In the genomic region with DNA sequence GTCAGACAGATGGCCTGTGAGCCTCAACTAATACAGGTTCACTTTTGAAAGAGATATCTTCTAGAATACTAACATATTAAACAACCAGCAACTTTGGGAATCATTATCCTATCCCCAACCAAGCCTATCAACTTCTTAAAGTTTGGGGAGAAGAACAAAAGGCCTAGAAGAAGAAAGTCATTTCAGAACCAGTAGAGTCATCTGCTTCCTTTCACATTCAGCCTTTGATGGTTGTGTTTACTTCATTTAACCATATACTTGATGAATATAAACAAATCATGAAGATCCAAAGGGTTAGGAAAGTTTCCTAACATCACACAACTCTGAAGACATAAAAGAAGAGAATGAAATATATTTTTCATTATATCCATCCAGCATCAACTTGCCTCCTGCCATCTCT, we compare ENCODE assay signal across 26 cellular contexts.
"Had no signal": no experiment of that assay in that cellular context is flagged by ENCODE, and none has a peak within 500 bp of the region (broad histone marks: within the 10 kb centered on the region; RNA-seq: fewer than 3 reads in every experiment).

No MANE protein-coding gene starts in this region.

- H3K27ac ChIP-seq: left ventricle myocardium inferior, parathyroid adenoma, right atrium auricular region, right lobe of liver, stomach, testis, thyroid gland, transverse colon, upper lobe of left lung, vagina had no signal

- DNase-seq: islet precursor cell; left ventricle myocardium inferior; midbrain; mucosa of descending colon; naive thymus-derived CD4-positive, alpha-beta T cell; nucleus accumbens; right lobe of liver; stimulated activated CD4-positive, alpha-beta T cell treated with anti-CD3 and anti-CD28 coated beads, Interleukin-1b, Interleukin-23, amount 100 ng/mL, for 48 hours; stimulated activated CD4-positive, alpha-beta T cell treated with anti-CD3 and anti-CD28 coated beads, Interleukin-2, amount 100 ng/mL, for 48 hours; stimulated activated CD4-positive, alpha-beta T cell treated with anti-CD3 and anti-CD28 coated beads, Interleukin-4, amount 100 ng/mL, for 4 hours; stimulated activated CD8-positive, alpha-beta memory T cell treated with anti-CD3 and anti-CD28 coated beads, Interleukin-4, amount 100 ng/mL, for 48 hours; stimulated activated naive B cell treated with anti-CD40 and anti-IgM and Interleukin-4, amounts not matched to agents 10 μg/mL and 1 μg/mL and 100 μg/mL, for 72 hours; stimulated activated naive CD8-positive, alpha-beta T cell treated with anti-CD3 and anti-CD28 coated beads, Interleukin-15, Interleukin-2, amounts not matched to agents 100 U/mL and 50 U/mL, for 24 hours; stomach; testis; thyroid gland; transverse colon; upper lobe of left lung had no signal

- H3K9me3 Mint-ChIP-seq: natural killer cell treated with Interleukin-12 subunit alpha and Interleukin-12 subunit beta and Interleukin-15 and Interleukin-18, amount 100 ng/mL, for 72 hours; neural crest cell; stimulated activated naive B cell treated with anti-CD40 and anti-IgM and Interleukin-4, amounts not matched to agents 10 μg/mL and 1 μg/mL and 100 μg/mL, for 72 hours had no signal

- H3K27me3 ChIP-seq: right atrium auricular region, right lobe of liver, stomach, testis, thyroid gland, transverse colon, upper lobe of left lung, vagina had no signal

- ATAC-seq: mucosa of descending colon; naive thymus-derived CD4-positive, alpha-beta T cell; natural killer cell treated with Interleukin-12 subunit alpha and Interleukin-12 subunit beta and Interleukin-15 and Interleukin-18, amount 100 ng/mL, for 72 hours; right lobe of liver; stimulated activated naive B cell treated with anti-CD40 and anti-IgM and Interleukin-4, amounts not matched to agents 10 μg/mL and 1 μg/mL and 100 μg/mL, for 72 hours; stimulated activated naive CD8-positive, alpha-beta T cell treated with anti-CD3 and anti-CD28 coated beads, Interleukin-15, Interleukin-2, amounts not matched to agents 100 U/mL and 50 U/mL, for 24 hours had no signal

- H3K9me3 ChIP-seq: left ventricle myocardium inferior, mucosa of descending colon, right atrium auricular region, right lobe of liver, stomach, testis, thyroid gland, transverse colon, upper lobe of left lung, vagina had no signal

- H3K4me1 ChIP-seq: left ventricle myocardium inferior, parathyroid adenoma, right atrium auricular region, right lobe of liver, stomach, testis, thyroid gland, transverse colon, upper lobe of left lung, vagina had no signal

- H3K4me3 Mint-ChIP-seq: naive thymus-derived CD4-positive, alpha-beta T cell; natural killer cell treated with Interleukin-12 subunit alpha and Interleukin-12 subunit beta and Interleukin-15 and Interleukin-18, amount 100 ng/mL, for 72 hours; neural crest cell; stimulated activated naive B cell treated with anti-CD40 and anti-IgM and Interleukin-4, amounts not matched to agents 10 μg/mL and 1 μg/mL and 100 μg/mL, for 72 hours had no signal

- H3K36me3 ChIP-seq: left ventricle myocardium inferior, right atrium auricular region, right lobe of liver, stomach, thyroid gland, transverse colon, upper lobe of left lung, vagina had no signal

- H3K4me3 ChIP-seq: left ventricle myocardium inferior, lung, mucosa of descending colon, right atrium auricular region, right lobe of liver, smooth muscle cell, stomach, testis, thyroid gland, transverse colon, upper lobe of left lung, vagina had no signal

- H3K4me1 Mint-ChIP-seq: naive thymus-derived CD4-positive, alpha-beta T cell; neural crest cell; stimulated activated naive B cell treated with anti-CD40 and anti-IgM and Interleukin-4, amounts not matched to agents 10 μg/mL and 1 μg/mL and 100 μg/mL, for 72 hours had no signal

- H3K27me3 Mint-ChIP-seq: progenitor cell of endocrine pancreas had no signal

- H3K27ac Mint-ChIP-seq: naive thymus-derived CD4-positive, alpha-beta T cell; natural killer cell treated with Interleukin-12 subunit alpha and Interleukin-12 subunit beta and Interleukin-15 and Interleukin-18, amount 100 ng/mL, for 72 hours; progenitor cell of endocrine pancreas; stimulated activated naive B cell treated with anti-CD40 and anti-IgM and Interleukin-4, amounts not matched to agents 10 μg/mL and 1 μg/mL and 100 μg/mL, for 72 hours had no signal

- H3K36me3 Mint-ChIP-seq: natural killer cell treated with Interleukin-12 subunit alpha and Interleukin-12 subunit beta and Interleukin-15 and Interleukin-18, amount 100 ng/mL, for 72 hours; stimulated activated naive B cell treated with anti-CD40 and anti-IgM and Interleukin-4, amounts not matched to agents 10 μg/mL and 1 μg/mL and 100 μg/mL, for 72 hours had no signal
